14 cellular contexts compared by ENCODE assay signal in genomic region chr6:159080217-159080976, GRCh38. TPM values are rescaled to one million over a fixed set of nuclear protein-coding genes. Genes with fewer than 3 reads are reported as not detected.
DNase-seq lines count a peak whose midpoint lies in the region; ATAC-seq, FAIRE-seq and TF ChIP-seq lines count a peak whose summit lies in the region.
"Had no signal": no experiment of that assay in that cellular context is flagged by ENCODE, and none has a peak within 500 bp of the region (broad histone marks: within the 10 kb centered on the region; RNA-seq: fewer than 3 reads in every experiment).

No MANE protein-coding gene starts in this region.

- no peak overlapping the region for H3K4me3 ChIP-seq in HAP-1
- H3K4me3 ChIP-seq: right lobe of liver had no signal

- H3K36me3 Mint-ChIP-seq in activated B cell treated with CpG ODN at 0.5 μM for 24 hours (ENCODE audit: low read depth) = no peaks in the 10 kb centered on the region
- no peaks in the 10 kb centered on the region for H3K36me3 Mint-ChIP-seq in natural killer cell treated with Interleukin-12 subunit alpha and Interleukin-12 subunit beta and Interleukin-15 and Interleukin-18, amount 100 ng/mL, for 72 hours

- intact Hi-C loops in activated B cell treated with CpG ODN at 0.5 μM for 24 hours (cut with micrococcal nuclease) = loop anchor here (1.0 kb wide), 3 partner anchors 14 to 35 kb away; no protein-coding TSS in a partner anchor

- H3K9me3 ChIP-seq in HAP-1 = no peaks in the 10 kb centered on the region
- H3K9me3 ChIP-seq: right lobe of liver had no signal

- no peaks in the 10 kb centered on the region for H3K36me3 ChIP-seq in HAP-1 (replicated peaks)
- H3K36me3 ChIP-seq: right lobe of liver had no signal

- POLR2A ChIA-PET in activated B cell treated with CpG ODN at 0.5 μM for 24 hours (lab: Charles Lee) = interaction anchor here (0.6 to 8.7 kb wide), 15 partner anchors 8 to 365 kb away, joined by 3 to 174 read pairs (median 8); partner anchors contain the start of gene TAGAP
- POLR2A ChIA-PET in GM10248 (lab: Yijun Ruan, JAX) = interaction anchor here (0.7 kb wide), 1 partner anchor 24 kb away, joined by 3 read pairs; no protein-coding TSS in a partner anchor

- DNase-seq in GM12892 (ENCODE audit: insufficient read length) = no peak
- no peak for DNase-seq in activated B cell treated with CpG ODN at 0.5 μM for 24 hours
- DNase-seq in natural killer cell treated with Interleukin-12 subunit alpha and Interleukin-12 subunit beta and Interleukin-15 and Interleukin-18, amount 100 ng/mL, for 72 hours (ENCODE audit: low spot score) = no peak
- DNase-seq in GM10248 (ENCODE audit: extremely low spot score) = no peak
- DNase-seq in DMS79 treated with DMSO at 0.1 percent for 48 hours (lab: John Stamatoyannopoulos, UW) = no peak
- no peak for DNase-seq in HAP-1 (ENCODE audit: low spot score in 2 of 2)
- DNase-seq: activated CD4-positive, alpha-beta T cell treated with anti-CD3 and anti-CD28 coated beads, Interleukin-2, amount 50 U/mL, for 4 hours; COR-L47; effector CD4-positive, alpha-beta T cell; right lobe of liver had no signal

- H3K4me1 ChIP-seq in HAP-1 = no peaks in the 10 kb centered on the region
- H3K4me1 ChIP-seq: right lobe of liver had no signal

- CTCF ChIA-PET in activated B cell treated with CpG ODN at 0.5 μM for 24 hours (lab: Charles Lee) = interaction anchor here (1.0 to 3.1 kb wide), 9 partner anchors 14 to 72 kb away, joined by 3 to 15 read pairs (median 4); partner anchors contain the start of gene TAGAP
- CTCF ChIA-PET in GM10248 (lab: Yijun Ruan, JAX) = interaction anchor here (0.9 to 3.4 kb wide), 16 partner anchors 8 to 575 kb away, joined by 3 to 22 read pairs (median 4); no protein-coding TSS in a partner anchor

- in situ Hi-C loops in HAP-1 (cut with MboI; ENCODE audit: low sequenced_read_pairs) = no loop called here

- TF ChIP-seq CTCF in activated B cell treated with CpG ODN at 0.5 μM for 24 hours (IDR thresholded peaks at IDR 0.05) = no peak
- no peak for TF ChIP-seq CTCF in GM10248 (IDR thresholded peaks at IDR 0.05; ENCODE audit: control extremely low read depth, extremely low read depth, low read depth, missing control alignments)

- TF ChIP-seq POLR2A in GM12892 (IDR thresholded peaks at IDR 0.05; ENCODE audit: low read depth, low read length) = no peak

- ATAC-seq in GM21619 (IDR thresholded peaks at IDR 0.05; ENCODE audit: unreplicated experiment) (peak; percentile 78), activated B cell treated with CpG ODN at 0.5 μM for 24 hours (ENCODE audit: low read depth) (peak; percentile 87)
- ATAC-seq in natural killer cell treated with Interleukin-12 subunit alpha and Interleukin-12 subunit beta and Interleukin-15 and Interleukin-18, amount 100 ng/mL, for 72 hours = peak; percentile 86 to 87
- ATAC-seq: right lobe of liver had no signal

- no peaks in the 10 kb centered on the region for H3K9me3 Mint-ChIP-seq in activated B cell treated with CpG ODN at 0.5 μM for 24 hours
- H3K9me3 Mint-ChIP-seq in natural killer cell treated with Interleukin-12 subunit alpha and Interleukin-12 subunit beta and Interleukin-15 and Interleukin-18, amount 100 ng/mL, for 72 hours = no peaks in the 10 kb centered on the region

- peak overlapping the region; percentile 75 for H3K4me3 Mint-ChIP-seq in activated B cell treated with CpG ODN at 0.5 μM for 24 hours
- H3K4me3 Mint-ChIP-seq in natural killer cell treated with Interleukin-12 subunit alpha and Interleukin-12 subunit beta and Interleukin-15 and Interleukin-18, amount 100 ng/mL, for 72 hours = peak overlapping the region; percentile 71

- H3K27me3 Mint-ChIP-seq in activated B cell treated with CpG ODN at 0.5 μM for 24 hours = no peaks in the 10 kb centered on the region
- H3K27me3 Mint-ChIP-seq in natural killer cell treated with Interleukin-12 subunit alpha and Interleukin-12 subunit beta and Interleukin-15 and Interleukin-18, amount 100 ng/mL, for 72 hours = no peaks in the 10 kb centered on the region

- H3K27ac Mint-ChIP-seq in activated B cell treated with CpG ODN at 0.5 μM for 24 hours = peak overlapping the region; percentile 88
- H3K27ac Mint-ChIP-seq in natural killer cell treated with Interleukin-12 subunit alpha and Interleukin-12 subunit beta and Interleukin-15 and Interleukin-18, amount 100 ng/mL, for 72 hours = peak overlapping the region; percentile 82 to 84

- H3K4me1 Mint-ChIP-seq in activated B cell treated with CpG ODN at 0.5 μM for 24 hours = peaks cover 65% of the 10 kb centered on the region
- peaks cover 46 to 57% of the 10 kb centered on the region in 2 donors for H3K4me1 Mint-ChIP-seq in natural killer cell treated with Interleukin-12 subunit alpha and Interleukin-12 subunit beta and Interleukin-15 and Interleukin-18, amount 100 ng/mL, for 72 hours (ENCODE audit: low read depth in 2 of 2)

- peaks cover 3% of the 10 kb centered on the region; the same call in 1 of the 2 replicates for H3K27me3 ChIP-seq in HAP-1 (ENCODE audit: low read depth)
- H3K27me3 ChIP-seq: right lobe of liver had no signal

- FAIRE-seq in GM12892 (lab: Jason Lieb, UNC) = peak; percentile 95
- FAIRE-seq: astrocyte, frontal cortex, islet of Langerhans had no signal

RNA-seq across cellular contexts. Expression of gene TAGAP, which starts 35.6 kb away (rescaled TPM):
- 7.1 TPM for polyA plus RNA-seq in GM12892 (2012; ENCODE audit: missing spikeins)
- 129 TPM in 2 replicates for total RNA-seq in activated B cell treated with CpG ODN at 0.5 μM for 24 hours
- 10 to 100 TPM; 39.6 to 46.8 TPM for total RNA-seq in natural killer cell treated with Interleukin-12 subunit alpha and Interleukin-12 subunit beta and Interleukin-15 and Interleukin-18, amount 100 ng/mL, for 72 hours
